In genomic region chr20:1330075-1330830, GRCh38 we compare ENCODE assay signal across 1 cellular context.
TF ChIP-seq lines count a peak whose summit lies in the region.

No MANE protein-coding gene starts in this region.

TF ChIP-seq in GM23338, 12 proteins besides CTCF, POLR2A, EP300 and RAD21 (continued from another document):
- TF ChIP-seq ETS1 (IDR thresholded peaks at IDR 0.05) (no peak), JUNB (IDR thresholded peaks at IDR 0.05; ENCODE audit: unreplicated experiment) (no peak), REST (IDR thresholded peaks at IDR 0.05; ENCODE audit: unreplicated experiment) (no peak), CREB1 (CRISPR knock-in tag; IDR thresholded peaks at IDR 0.05; ENCODE audit: low read depth) (no peak), ZNF331 (CRISPR knock-in tag; IDR thresholded peaks at IDR 0.05; ENCODE audit: low read depth) (no peak), STAT1 (IDR thresholded peaks at IDR 0.05; ENCODE audit: unreplicated experiment) (no peak), POLR2AphosphoS5 (IDR thresholded peaks at IDR 0.05; ENCODE audit: low read depth) (no peak), ZNF114 (CRISPR knock-in tag; IDR thresholded peaks at IDR 0.05) (no peak)
